1 cellular context compared by ENCODE assay signal in genomic region chr11:129223260-129223659, GRCh38.
TF ChIP-seq lines count a peak whose summit lies in the region.

No MANE protein-coding gene starts in this region.

TF ChIP-seq in WTC11, 78 proteins besides CTCF, POLR2A, EP300 and RAD21 (continued from another document):
- TF ChIP-seq ZNF281 (CRISPR knock-in tag; IDR thresholded peaks at IDR 0.05) = no peak
- no peak for TF ChIP-seq ATF6 (CRISPR knock-in tag; IDR thresholded peaks at IDR 0.05)
- no peak for TF ChIP-seq ZNF423 (CRISPR knock-in tag; IDR thresholded peaks at IDR 0.05)
- no peak for TF ChIP-seq GABPB1 (CRISPR knock-in tag; IDR thresholded peaks at IDR 0.05)
- TF ChIP-seq ZNF263 (CRISPR knock-in tag; IDR thresholded peaks at IDR 0.05; ENCODE audit: low read depth) = no peak
- TF ChIP-seq ZNF532 (CRISPR knock-in tag; IDR thresholded peaks at IDR 0.05; ENCODE audit: borderline replicate concordance) = no peak
- no peak for TF ChIP-seq PRRX2 (CRISPR knock-in tag; IDR thresholded peaks at IDR 0.05)
- no peak for TF ChIP-seq IRF1 (CRISPR knock-in tag; IDR thresholded peaks at IDR 0.05)
- no peak for TF ChIP-seq NR1H2 (CRISPR knock-in tag; IDR thresholded peaks at IDR 0.05)
